1 cellular context compared by ENCODE assay signal in the genomic region with DNA sequence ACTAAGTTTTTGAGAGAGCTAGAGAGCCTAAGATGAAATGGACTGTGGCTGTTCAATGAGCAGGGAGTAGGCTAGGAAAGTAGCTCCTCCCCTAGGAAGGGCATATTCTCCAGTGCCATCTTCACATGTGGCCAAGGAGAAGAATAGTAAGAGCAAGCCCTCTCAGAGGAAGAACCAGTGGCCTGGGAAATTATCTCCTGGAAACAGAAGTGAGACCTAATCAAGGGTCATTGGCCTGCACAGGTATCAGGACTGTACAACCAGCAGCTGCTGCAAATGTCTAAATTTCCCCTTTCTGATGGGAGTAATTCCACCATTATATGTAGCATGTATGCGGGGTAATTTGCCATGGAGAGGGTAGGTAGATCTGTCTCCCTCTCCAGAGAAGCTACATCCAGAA.
TF ChIP-seq lines count a peak whose summit lies in the region.

No MANE protein-coding gene starts in this region.

TF ChIP-seq in K562, 482 proteins besides CTCF, POLR2A, EP300 and RAD21 (continued from another document):
- TF ChIP-seq, protein P1, sequence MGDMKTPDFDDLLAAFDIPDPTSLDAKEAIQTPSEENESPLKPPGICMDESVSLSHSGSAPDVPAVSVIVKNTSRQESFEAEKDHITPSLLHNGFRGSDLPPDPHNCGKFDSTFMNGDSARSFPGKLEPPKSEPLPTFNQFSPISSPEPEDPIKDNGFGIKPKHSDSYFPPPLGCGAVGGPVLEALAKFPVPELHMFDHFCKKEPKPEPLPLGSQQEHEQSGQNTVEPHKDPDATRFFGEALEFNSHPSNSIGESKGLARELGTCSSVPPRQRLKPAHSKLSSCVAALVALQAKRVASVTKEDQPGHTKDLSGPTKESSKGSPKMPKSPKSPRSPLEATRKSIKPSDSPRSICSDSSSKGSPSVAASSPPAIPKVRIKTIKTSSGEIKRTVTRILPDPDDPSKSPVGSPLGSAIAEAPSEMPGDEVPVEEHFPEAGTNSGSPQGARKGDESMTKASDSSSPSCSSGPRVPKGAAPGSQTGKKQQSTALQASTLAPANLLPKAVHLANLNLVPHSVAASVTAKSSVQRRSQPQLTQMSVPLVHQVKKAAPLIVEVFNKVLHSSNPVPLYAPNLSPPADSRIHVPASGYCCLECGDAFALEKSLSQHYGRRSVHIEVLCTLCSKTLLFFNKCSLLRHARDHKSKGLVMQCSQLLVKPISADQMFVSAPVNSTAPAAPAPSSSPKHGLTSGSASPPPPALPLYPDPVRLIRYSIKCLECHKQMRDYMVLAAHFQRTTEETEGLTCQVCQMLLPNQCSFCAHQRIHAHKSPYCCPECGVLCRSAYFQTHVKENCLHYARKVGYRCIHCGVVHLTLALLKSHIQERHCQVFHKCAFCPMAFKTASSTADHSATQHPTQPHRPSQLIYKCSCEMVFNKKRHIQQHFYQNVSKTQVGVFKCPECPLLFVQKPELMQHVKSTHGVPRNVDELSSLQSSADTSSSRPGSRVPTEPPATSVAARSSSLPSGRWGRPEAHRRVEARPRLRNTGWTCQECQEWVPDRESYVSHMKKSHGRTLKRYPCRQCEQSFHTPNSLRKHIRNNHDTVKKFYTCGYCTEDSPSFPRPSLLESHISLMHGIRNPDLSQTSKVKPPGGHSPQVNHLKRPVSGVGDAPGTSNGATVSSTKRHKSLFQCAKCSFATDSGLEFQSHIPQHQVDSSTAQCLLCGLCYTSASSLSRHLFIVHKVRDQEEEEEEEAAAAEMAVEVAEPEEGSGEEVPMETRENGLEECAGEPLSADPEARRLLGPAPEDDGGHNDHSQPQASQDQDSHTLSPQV (IDR thresholded peaks at IDR 0.05), result peak; percentile 56; the same call in 1 of the 2 replicates
- no peak for TF ChIP-seq SP2 (IDR thresholded peaks at IDR 0.05; ENCODE audit: extremely low read depth, low read depth, low read length, poor library complexity, severe bottlenecking)
- 0 out of 2 replicates have a peak, but pooled peaks have one; percentile 28 for TF ChIP-seq EP400 (IDR thresholded peaks at IDR 0.05)
- no peak for TF ChIP-seq ZNF124 (CRISPR knock-in tag; IDR thresholded peaks at IDR 0.05)
- TF ChIP-seq TRIM24 (IDR thresholded peaks at IDR 0.05), result peak; percentile 73 to 83; a peak in 3 of 4 replicates
- no peak for TF ChIP-seq PYGO2 (tag; IDR thresholded peaks at IDR 0.05)
- no peak for TF ChIP-seq DNMT1 (IDR thresholded peaks at IDR 0.05)
- TF ChIP-seq KHSRP (IDR thresholded peaks at IDR 0.05), result no peak
- TF ChIP-seq, protein P2, sequence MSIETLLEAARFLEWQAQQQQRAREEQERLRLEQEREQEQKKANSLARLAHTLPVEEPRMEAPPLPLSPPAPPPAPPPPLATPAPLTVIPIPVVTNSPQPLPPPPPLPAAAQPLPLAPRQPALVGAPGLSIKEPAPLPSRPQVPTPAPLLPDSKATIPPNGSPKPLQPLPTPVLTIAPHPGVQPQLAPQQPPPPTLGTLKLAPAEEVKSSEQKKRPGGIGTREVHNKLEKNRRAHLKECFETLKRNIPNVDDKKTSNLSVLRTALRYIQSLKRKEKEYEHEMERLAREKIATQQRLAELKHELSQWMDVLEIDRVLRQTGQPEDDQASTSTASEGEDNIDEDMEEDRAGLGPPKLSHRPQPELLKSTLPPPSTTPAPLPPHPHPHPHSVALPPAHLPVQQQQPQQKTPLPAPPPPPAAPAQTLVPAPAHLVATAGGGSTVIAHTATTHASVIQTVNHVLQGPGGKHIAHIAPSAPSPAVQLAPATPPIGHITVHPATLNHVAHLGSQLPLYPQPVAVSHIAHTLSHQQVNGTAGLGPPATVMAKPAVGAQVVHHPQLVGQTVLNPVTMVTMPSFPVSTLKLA (conservative IDR thresholded peaks at IDR 0.05), result peak in 1 of 2 experiments; percentile 36; a peak in 1 of 4 replicates
- peak; percentile 70; the same call in 1 of the 2 replicates for TF ChIP-seq STAT5A (IDR thresholded peaks at IDR 0.05; ENCODE audit: borderline replicate concordance, low read length)
- TF ChIP-seq, protein P3, sequence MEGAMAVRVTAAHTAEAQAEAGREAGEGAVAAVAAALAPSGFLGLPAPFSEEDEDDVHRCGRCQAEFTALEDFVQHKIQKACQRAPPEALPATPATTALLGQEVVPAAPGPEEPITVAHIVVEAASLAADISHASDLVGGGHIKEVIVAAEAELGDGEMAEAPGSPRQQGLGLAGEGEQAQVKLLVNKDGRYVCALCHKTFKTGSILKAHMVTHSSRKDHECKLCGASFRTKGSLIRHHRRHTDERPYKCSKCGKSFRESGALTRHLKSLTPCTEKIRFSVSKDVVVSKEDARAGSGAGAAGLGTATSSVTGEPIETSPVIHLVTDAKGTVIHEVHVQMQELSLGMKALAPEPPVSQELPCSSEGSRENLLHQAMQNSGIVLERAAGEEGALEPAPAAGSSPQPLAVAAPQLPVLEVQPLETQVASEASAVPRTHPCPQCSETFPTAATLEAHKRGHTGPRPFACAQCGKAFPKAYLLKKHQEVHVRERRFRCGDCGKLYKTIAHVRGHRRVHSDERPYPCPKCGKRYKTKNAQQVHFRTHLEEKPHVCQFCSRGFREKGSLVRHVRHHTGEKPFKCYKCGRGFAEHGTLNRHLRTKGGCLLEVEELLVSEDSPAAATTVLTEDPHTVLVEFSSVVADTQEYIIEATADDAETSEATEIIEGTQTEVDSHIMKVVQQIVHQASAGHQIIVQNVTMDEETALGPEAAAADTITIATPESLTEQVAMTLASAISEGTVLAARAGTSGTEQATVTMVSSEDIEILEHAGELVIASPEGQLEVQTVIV (CRISPR knock-in tag; IDR thresholded peaks at IDR 0.05; ENCODE audit: borderline replicate concordance), result no peak
- TF ChIP-seq ZBTB7A (IDR thresholded peaks at IDR 0.05; ENCODE audit: borderline replicate concordance, control insufficient read depth, low read depth, low read length), result no peak
- no peak for TF ChIP-seq ZNF436 (CRISPR knock-in tag; IDR thresholded peaks at IDR 0.05)
- TF ChIP-seq CBFA2T2 (conservative IDR thresholded peaks at IDR 0.05), result peak; percentile 92
- TF ChIP-seq NRF1 (conservative IDR thresholded peaks at IDR 0.05 in 1 of 2, IDR thresholded peaks at IDR 0.05 in 1 of 2), result no peak
- TF ChIP-seq ZKSCAN8 (CRISPR knock-in tag; IDR thresholded peaks at IDR 0.05), result no peak
